ENCODE assay signal across 11 cellular contexts in the genomic region with DNA sequence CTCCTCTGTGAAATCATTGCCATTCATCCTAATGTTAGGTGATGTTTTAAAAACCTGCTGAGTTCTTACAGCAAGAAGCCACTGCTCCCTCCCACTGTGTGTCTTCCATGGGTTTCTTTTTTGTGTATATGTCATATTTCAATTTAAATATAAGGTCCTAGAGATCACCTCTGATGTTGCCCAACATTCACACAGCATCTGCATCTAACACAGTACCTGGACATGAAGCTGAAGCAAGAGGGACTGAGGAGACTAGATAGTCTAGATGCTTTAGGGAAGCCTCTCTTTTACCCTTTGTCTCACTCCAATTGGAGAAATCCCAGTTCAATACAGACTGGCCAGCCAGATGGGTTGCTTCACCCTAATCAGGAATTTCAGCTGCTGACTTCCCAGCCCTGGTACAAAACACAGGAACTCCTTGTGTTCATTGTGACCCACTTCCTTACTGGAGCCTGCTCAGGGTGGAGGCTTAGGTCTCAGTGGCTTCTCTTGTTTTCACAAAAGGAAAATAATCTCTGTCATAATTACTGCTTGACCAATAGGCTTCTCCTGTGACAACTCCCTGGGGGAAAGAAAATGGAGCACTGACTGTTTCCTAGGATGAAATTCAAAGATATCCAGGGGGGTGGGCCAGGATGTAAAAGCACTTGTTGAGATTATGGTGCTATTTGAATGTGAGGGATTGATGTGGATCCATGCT. TPM values are rescaled to one million over a fixed set of nuclear protein-coding genes. Genes with fewer than 3 reads are reported as not detected.
A peak's percentile ranks its signal among the peaks of the same experiment; 100 is the strongest.
DNase-seq lines count a peak whose midpoint lies in the region; ATAC-seq, FAIRE-seq and TF ChIP-seq lines count a peak whose summit lies in the region.
"Had no signal": no experiment of that assay in that cellular context is flagged by ENCODE, and none has a peak within 500 bp of the region (broad histone marks: within the 10 kb centered on the region; RNA-seq: fewer than 3 reads in every experiment).

No MANE protein-coding gene starts in this region.

- H3K27ac Mint-ChIP-seq in glutamatergic neuron (ENCODE audit: unreplicated experiment): peak overlapping the region; percentile 6

- H3K27me3 ChIP-seq in SJCRH30: no peaks in the 10 kb centered on the region

- peaks cover 13% of the 10 kb centered on the region for H3K9me3 Mint-ChIP-seq in glutamatergic neuron (ENCODE audit: unreplicated experiment)

- peaks cover 11% of the 10 kb centered on the region for H3K27me3 Mint-ChIP-seq in glutamatergic neuron (ENCODE audit: unreplicated experiment)

- no peak for FAIRE-seq in kidney (lab: Jason Lieb, UNC)
- FAIRE-seq: GM18507 had no signal

- H3K4me1 ChIP-seq in SJCRH30: peaks cover 66% of the 10 kb centered on the region
- peaks cover 6 to 48% of the 10 kb centered on the region in 2 donors for H3K4me1 ChIP-seq in kidney (ENCODE audit: control insufficient read depth in 1 of 2, insufficient read depth in 1 of 2, low read depth in 1 of 2, low read length in 2 of 2)

- DNase-seq in HT-29 (ENCODE audit: low spot score) (peak; percentile 91), SJCRH30 (peak; percentile 59 to 85), glutamatergic neuron (no peak), NOMO-1 treated with dmso at 0.1 percent for 144 hours (lab: John Stamatoyannopoulos, UW; ENCODE audit: unreplicated experiment) (no peak), kidney (no peak), NCI-H2196 treated with DMSO at 0.1 percent for 48 hours (lab: John Stamatoyannopoulos, UW; ENCODE audit: unreplicated experiment) (no peak)
- DNase-seq: activated CD8-positive, alpha-beta memory T cell treated with anti-CD3 and anti-CD28 coated beads, Interleukin-2, amount 50 U/mL, for 4 hours; NCI-H510A had no signal

- H3K9me3 ChIP-seq in SJCRH30 (replicated peaks) (no peaks in the 10 kb centered on the region), kidney (ENCODE audit: control insufficient read depth in 1 of 2, low read length in 2 of 2) (no peaks in the 10 kb centered on the region)

- no peak for TF ChIP-seq CTCF in glutamatergic neuron (IDR thresholded peaks at IDR 0.05; ENCODE audit: partially characterized antibody, unreplicated experiment)
- no peak for TF ChIP-seq CTCF in kidney (IDR thresholded peaks at IDR 0.05; ENCODE audit: borderline replicate concordance, extremely low read depth, insufficient read depth)

- peaks cover 61% of the 10 kb centered on the region for H3K4me1 Mint-ChIP-seq in glutamatergic neuron (ENCODE audit: low read depth, unreplicated experiment)

- no peak overlapping the region for H3K9ac ChIP-seq in kidney (ENCODE audit: low read length in 2 of 2)

- ATAC-seq in GM19023 (IDR thresholded peaks at IDR 0.05; ENCODE audit: unreplicated experiment): no peak

- no peak overlapping the region for H3K4me3 ChIP-seq in SJCRH30
- H3K4me3 ChIP-seq in skin epidermis: no peak overlapping the region
- no peak overlapping the region for H3K4me3 ChIP-seq in kidney (ENCODE audit: low read length in 2 of 2)

- no peaks in the 10 kb centered on the region for H3K36me3 ChIP-seq in SJCRH30
- no peaks in the 10 kb centered on the region for H3K36me3 ChIP-seq in kidney (ENCODE audit: control insufficient read depth in 1 of 2, insufficient read depth in 2 of 2, low read length in 2 of 2)

- H3K36me3 Mint-ChIP-seq in glutamatergic neuron (ENCODE audit: unreplicated experiment): no peaks in the 10 kb centered on the region

- intact Hi-C loops in kidney (cut with DNase I): no loop called here

- H3K4me3 Mint-ChIP-seq in glutamatergic neuron (ENCODE audit: unreplicated experiment): peak overlapping the region; percentile 45

- H3K27ac ChIP-seq in SJCRH30 (no peak overlapping the region), skin epidermis (peak overlapping the region in 19 of 21 experiments; percentile 0 to 98 (median 68)), kidney (ENCODE audit: low read depth in 2 of 2, low read length in 2 of 2) (peak overlapping the region in 1 of 2 donors; percentile 2)

RNA-seq across cellular contexts. Expression of gene BTG2, which starts 17.3 kb away (rescaled TPM):
- total RNA-seq in HT-29 (2014; rRNA removed; shearing (Covaris generic)): 103 and 116 TPM in 2 replicates
- 59.8 and 63.1 TPM in 2 replicates for total RNA-seq in SJCRH30 (2014; rRNA removed; shearing (Covaris generic))
- 88.6 TPM for total RNA-seq in glutamatergic neuron (ENCODE audit: unreplicated experiment)
- 59.9 TPM for total RNA-seq in kidney
- 156 TPM for polyA plus RNA-seq in kidney (ENCODE audit: insufficient read depth, low read depth, low replicate concordance)

RNA-seq across cellular contexts. Expression of gene FMOD, which starts 28.3 kb away (rescaled TPM):
- 0.10 TPM in 1 of 2 replicates, not detected in the other for total RNA-seq in HT-29 (2014; rRNA removed; shearing (Covaris generic))
- total RNA-seq in SJCRH30 (2014; rRNA removed; shearing (Covaris generic)): 7.5 and 7.6 TPM in 2 replicates
- not detected for total RNA-seq in glutamatergic neuron (ENCODE audit: unreplicated experiment)
- total RNA-seq in kidney: 22.3 TPM
- polyA plus RNA-seq in kidney (ENCODE audit: insufficient read depth, low read depth, low replicate concordance): 7.0 TPM

Comparison
In these comparisons a context has a peak if more than half of its experiments do, and no peak if none do; other contexts are left out.
1. DNase-seq: peak in HT-29 (single experiment) and SJCRH30 (2 of 2); none in glutamatergic neuron (single experiment), NOMO-1 treated with dmso at 0.1 percent for 144 hours (single experiment), kidney (single experiment) and NCI-H2196 treated with DMSO at 0.1 percent for 48 hours (single experiment).